Comparison of ENCODE assay signal across 25 cellular contexts in the genomic region with DNA sequence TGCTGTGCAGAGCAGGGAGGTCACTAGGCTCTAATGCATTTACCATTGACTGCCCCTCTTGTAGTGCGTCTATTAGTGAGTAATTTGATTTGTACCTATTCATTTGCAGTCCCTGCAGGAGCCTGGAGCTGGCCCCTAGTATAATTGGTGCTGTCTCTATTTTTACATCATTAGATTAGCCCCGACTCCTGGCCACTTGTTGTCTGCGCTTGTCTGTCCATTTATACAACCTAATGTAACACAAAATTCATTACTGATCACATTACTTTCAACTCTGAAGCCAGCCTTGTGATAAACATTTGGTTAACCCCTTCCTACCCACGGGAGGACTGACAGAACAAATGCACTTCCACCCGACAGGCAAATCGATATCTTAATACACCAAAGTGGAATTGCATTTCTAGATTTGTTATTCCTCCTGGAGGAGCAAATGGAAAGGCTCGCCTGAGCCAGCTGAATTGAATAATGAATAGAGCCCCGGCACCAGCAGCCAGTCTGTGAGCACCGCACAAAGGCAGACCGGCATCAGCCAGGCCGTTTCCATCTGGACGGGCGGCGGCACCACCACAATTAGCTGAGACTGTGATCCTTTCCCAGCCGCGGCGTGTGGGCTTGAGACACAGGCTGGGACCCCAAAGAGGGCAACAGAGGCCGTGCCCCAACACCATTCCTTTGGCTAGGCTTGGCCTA. TPM values are rescaled to one million over a fixed set of nuclear protein-coding genes. Genes with fewer than 3 reads are reported as not detected.
A peak's percentile ranks its signal among the peaks of the same experiment; 100 is the strongest.
DNase-seq lines count a peak whose midpoint lies in the region; FAIRE-seq and TF ChIP-seq lines count a peak whose summit lies in the region.
"Had no signal": no experiment of that assay in that cellular context is flagged by ENCODE, and none has a peak within 500 bp of the region (broad histone marks: within the 10 kb centered on the region; RNA-seq: fewer than 3 reads in every experiment).

No MANE protein-coding gene starts in this region.

- DNase-seq in NCI-H146 (lab: John Stamatoyannopoulos, UW), result peak; percentile 30
- DNase-seq in NCI-H146 treated with DMSO at 0.1 percent for 48 hours (lab: John Stamatoyannopoulos, UW; ENCODE audit: unreplicated experiment), result no peak
- DNase-seq in SK-N-SH, result peak; percentile 77
- DNase-seq in mesenchymal stem cell, result no peak
- DNase-seq in activated CD8-positive, alpha-beta memory T cell treated with anti-CD3 and anti-CD28 coated beads, Interleukin-2, amount 50 U/mL, for 4 hours, result no peak
- DNase-seq in 8988T, result no peak
- DNase-seq in H54 (ENCODE audit: insufficient read length, low spot score), result no peak
- DNase-seq: activated CD4-positive, alpha-beta T cell treated with anti-CD3 and anti-CD28 coated beads for 4 hours; activated naive CD8-positive, alpha-beta T cell treated with anti-CD3 and anti-CD28 coated beads for 36 hours; activated T-cell treated with anti-CD3 and anti-CD28 coated beads for 4 hours; CD4-positive, alpha-beta T cell; hippocampal formation; KBM-7; mammary epithelial cell; NCI-H1092 treated with DMSO at 0.1 percent for 48 hours; NCI-H2029 treated with DMSO at 0.1 percent for 48 hours; NCI-H526; SHP77; sigmoid colon; SW 1271; trophoblast cell had no signal

- TF ChIP-seq EP300 in SK-N-SH (IDR thresholded peaks at IDR 0.05; ENCODE audit: borderline replicate concordance in 1 of 2, low read depth in 1 of 2, low read length in 1 of 2), result peak; percentile 29 to 99; a peak in 3 of 4 replicates

- peak overlapping the region; percentile 6 to 98; a peak in 3 of 4 replicates for H3K27ac ChIP-seq in SK-N-SH (ENCODE audit: low read depth in 2 of 2, low read length in 1 of 2)
- no peak overlapping the region for H3K27ac ChIP-seq in mesenchymal stem cell (ENCODE audit: low read length, poor library complexity, severe bottlenecking)
- peak overlapping the region; percentile 42 for H3K27ac ChIP-seq in subcutaneous abdominal adipose tissue (ENCODE audit: low read depth, low read length)
- H3K27ac ChIP-seq: 22Rv1, sigmoid colon had no signal

- H3K36me3 ChIP-seq in SK-N-SH (replicated peaks in 1 of 2; ENCODE audit: control insufficient read depth in 1 of 2, insufficient read depth in 2 of 2, low read length in 1 of 2) (no peaks in the 10 kb centered on the region), mesenchymal stem cell (ENCODE audit: control insufficient read depth in 1 of 2, insufficient read depth in 2 of 2, low read depth in 1 of 2, low read length in 2 of 2) (peaks cover 0 to 8% of the 10 kb centered on the region in 2 experiments), subcutaneous abdominal adipose tissue (ENCODE audit: control insufficient read depth in 5 of 5, insufficient read depth in 5 of 5, low read length in 5 of 5) (no peaks in the 10 kb centered on the region)
- H3K36me3 ChIP-seq: sigmoid colon had no signal

- no peaks in the 10 kb centered on the region for H3K79me2 ChIP-seq in SK-N-SH (ENCODE audit: insufficient read depth)

- H3F3A ChIP-seq in SK-N-SH (replicated peaks; ENCODE audit: insufficient read depth), result no peaks in the 10 kb centered on the region

- H3K9me3 ChIP-seq in SK-N-SH, result no peaks in the 10 kb centered on the region
- H3K9me3 ChIP-seq in mesenchymal stem cell (ENCODE audit: control insufficient read depth, low read length), result no peaks in the 10 kb centered on the region
- H3K9me3 ChIP-seq in subcutaneous abdominal adipose tissue (ENCODE audit: control insufficient read depth in 5 of 5, low read length in 5 of 5), result no peaks in the 10 kb centered on the region
- H3K9me3 ChIP-seq: sigmoid colon had no signal

- no peak overlapping the region for H2BK15ac ChIP-seq in mesenchymal stem cell (ENCODE audit: low read depth, poor library complexity, severe bottlenecking)

- H4K20me1 ChIP-seq in SK-N-SH (ENCODE audit: insufficient read depth), result no peaks in the 10 kb centered on the region

- H3K18ac ChIP-seq in mesenchymal stem cell (ENCODE audit: low read depth in 1 of 2, low read length in 2 of 2), result no peak overlapping the region

- no peak overlapping the region for H2BK120ac ChIP-seq in mesenchymal stem cell (ENCODE audit: low read depth, low read length)

- no peak overlapping the region for H3K23ac ChIP-seq in mesenchymal stem cell (ENCODE audit: low read length in 2 of 2)

- no peak overlapping the region for H3K4me2 ChIP-seq in SK-N-SH
- H3K4me2 ChIP-seq in mesenchymal stem cell (ENCODE audit: low read length, poor library complexity, severe bottlenecking), result no peak overlapping the region

- TF ChIP-seq RAD21 in SK-N-SH (IDR thresholded peaks at IDR 0.05; ENCODE audit: low read length), result peak; percentile 47

- H4K91ac ChIP-seq in mesenchymal stem cell (ENCODE audit: low read length), result peak overlapping the region; percentile 43

- no peaks in the 10 kb centered on the region for H3K9me2 ChIP-seq in SK-N-SH

- peaks cover 0 to 72% of the 10 kb centered on the region in 2 experiments; a peak in 3 of 4 replicates for H3K4me1 ChIP-seq in SK-N-SH (ENCODE audit: control insufficient read depth in 1 of 2, insufficient read depth in 2 of 2, low read depth in 1 of 2, low read length in 1 of 2)
- H3K4me1 ChIP-seq in mesenchymal stem cell (ENCODE audit: control insufficient read depth, insufficient read depth, low read depth, low read length), result peaks cover 19% of the 10 kb centered on the region
- H3K4me1 ChIP-seq in subcutaneous abdominal adipose tissue (ENCODE audit: control insufficient read depth in 5 of 5, insufficient read depth in 5 of 5, low read length in 5 of 5), result peaks cover 9 to 71% (median 35%) of the 10 kb centered on the region in 5 donors
- H3K4me1 ChIP-seq: sigmoid colon had no signal

- H2AFZ ChIP-seq in SK-N-SH (ENCODE audit: low read depth) (no peak overlapping the region), mesenchymal stem cell (ENCODE audit: low read depth, low read length) (no peak overlapping the region)

- H3K27me3 ChIP-seq in SK-N-SH (ENCODE audit: insufficient read depth), result no peaks in the 10 kb centered on the region
- no peaks in the 10 kb centered on the region for H3K27me3 ChIP-seq in mesenchymal stem cell (ENCODE audit: control insufficient read depth in 1 of 2, insufficient read depth in 1 of 2, low read length in 2 of 2)
- H3K27me3 ChIP-seq in subcutaneous abdominal adipose tissue (ENCODE audit: control insufficient read depth in 5 of 5, insufficient read depth in 4 of 5, low read length in 5 of 5), result no peaks in the 10 kb centered on the region
- H3K27me3 ChIP-seq: sigmoid colon had no signal

- TF ChIP-seq CTCF in SK-N-SH (IDR thresholded peaks at IDR 0.05), result no peak

- H4K8ac ChIP-seq in mesenchymal stem cell (ENCODE audit: low read length), result no peak overlapping the region

- no peak for FAIRE-seq in H54 (lab: Jason Lieb, UNC)
- FAIRE-seq: colon, endothelial cell of umbilical vein had no signal

- no peaks in the 10 kb centered on the region for H3K79me1 ChIP-seq in mesenchymal stem cell (replicated peaks; ENCODE audit: low read length, poor library complexity, severe bottlenecking)

- TF ChIP-seq POLR2A in H54 (IDR thresholded peaks at IDR 0.05; ENCODE audit: low read depth, low read length), result no peak

- 59% methylated on average over 18 of the region's 18 CpGs for WGBS in SK-N-SH (ENCODE audit: low lambda C conversion rate)
- WGBS in mesenchymal stem cell, result 93% methylated on average over 18 of the region's 18 CpGs

- no peak overlapping the region for H3K14ac ChIP-seq in mesenchymal stem cell (ENCODE audit: low read length in 2 of 2)

- H3K4me3 ChIP-seq in SK-N-SH (ENCODE audit: low read depth in 2 of 2, low read length in 1 of 2) (peak overlapping the region in 1 of 2 experiments; percentile 15; a peak in 1 of 4 replicates), mesenchymal stem cell (ENCODE audit: insufficient read depth in 1 of 2, low read depth in 1 of 2, low read length in 2 of 2) (no peak overlapping the region), subcutaneous abdominal adipose tissue (ENCODE audit: low read depth in 1 of 5, low read length in 5 of 5) (no peak overlapping the region)
- H3K4me3 ChIP-seq: sigmoid colon had no signal

- H3K9ac ChIP-seq in SK-N-SH (no peak overlapping the region), mesenchymal stem cell (ENCODE audit: low read length) (no peak overlapping the region), subcutaneous abdominal adipose tissue (ENCODE audit: low read length in 5 of 5) (no peak overlapping the region)

- no peak overlapping the region for H2BK5ac ChIP-seq in mesenchymal stem cell (ENCODE audit: low read depth, low read length, poor library complexity, severe bottlenecking)

- H2BK12ac ChIP-seq in mesenchymal stem cell (ENCODE audit: low read length in 2 of 2), result peak overlapping the region in 1 of 2 experiments; percentile 29

- POLR2A ChIA-PET in SK-N-SH (lab: Yijun Ruan, JAX), result interaction anchor here (0.6 to 7.5 kb wide), 9 partner anchors 16 to 1973 kb away, joined by 3 to 105 read pairs (median 6); a partner anchor contains a TSS

- H3K4ac ChIP-seq in mesenchymal stem cell (ENCODE audit: low read depth in 1 of 2, low read length in 2 of 2), result no peak overlapping the region

- CTCF ChIA-PET in SK-N-SH (lab: Yijun Ruan, JAX), result interaction anchor here (0.7 to 9.4 kb wide), 18 partner anchors 9 to 660 kb away, joined by 3 to 133 read pairs (median 4); a partner anchor contains a TSS

- H2AK5ac ChIP-seq in mesenchymal stem cell (ENCODE audit: low read length, severe bottlenecking), result no peak overlapping the region

TF ChIP-seq in SK-N-SH, 30 proteins besides CTCF, POLR2A, EP300 and RAD21 (continues in another document):
- peak; percentile 69; the same call in 1 of the 2 replicates for TF ChIP-seq TEAD4 (IDR thresholded peaks at IDR 0.05; ENCODE audit: borderline replicate concordance, insufficient read depth)
- TF ChIP-seq FOXJ3 (CRISPR knock-in tag; IDR thresholded peaks at IDR 0.05), result peak; percentile 99
- TF ChIP-seq RXRA (IDR thresholded peaks at IDR 0.05; ENCODE audit: borderline replicate concordance, low read depth), result no peak
- TF ChIP-seq POLR2AphosphoS5 (IDR thresholded peaks at IDR 0.05; ENCODE audit: low read depth, low read length), result peak; percentile 61
- no peak for TF ChIP-seq GABPA (IDR thresholded peaks at IDR 0.05; ENCODE audit: low read depth)
- peak; percentile 77 for TF ChIP-seq GATA2 (CRISPR knock-in tag; IDR thresholded peaks at IDR 0.05)
- TF ChIP-seq TAF1 (IDR thresholded peaks at IDR 0.05; ENCODE audit: borderline replicate concordance, low read depth, low read length), result no peak
- 0 out of 2 replicates have a peak, but pooled peaks have one; percentile 7 for TF ChIP-seq SMC3 (IDR thresholded peaks at IDR 0.05; ENCODE audit: low read depth, low read length)
- no peak for TF ChIP-seq NRF1 (IDR thresholded peaks at IDR 0.05; ENCODE audit: low read depth, low read length)
- peak; percentile 63; the same call in 1 of the 2 replicates for TF ChIP-seq TCF12 (IDR thresholded peaks at IDR 0.05)

RNA-seq across cellular contexts. Expression of a gene that starts 18.7 kb away (rescaled TPM):
- 37.8 and 57.8 TPM in 2 replicates for polyA plus RNA-seq in SK-N-SH (2012; rRNA removed)
- 28.9 and 45.2 TPM in 2 replicates for polyA plus RNA-seq in SK-N-SH (2012; cell fraction: cytosol; rRNA removed)
- 179 and 233 TPM in 2 replicates for polyA plus RNA-seq in SK-N-SH (2012; cell fraction: nucleus; rRNA removed)
- polyA plus RNA-seq in mesenchymal stem cell (2013, experiment 1 of 2), result 118 TPM
- polyA plus RNA-seq in mesenchymal stem cell (2013, experiment 2 of 2), result 123 TPM
- polyA plus RNA-seq: endothelial cell of umbilical vein, mammary epithelial cell had no signal

Comparison
In these comparisons a context has a peak if more than half of its experiments do, and no peak if none do; other contexts are left out.
1. DNase-seq: peak in NCI-H146 (single experiment) and SK-N-SH (single experiment); none in NCI-H146 treated with DMSO at 0.1 percent for 48 hours (single experiment), mesenchymal stem cell (single experiment), activated CD8-positive, alpha-beta memory T cell treated with anti-CD3 and anti-CD28 coated beads, Interleukin-2, amount 50 U/mL, for 4 hours (single experiment), 8988T (single experiment) and H54 (single experiment).